20 cellular contexts compared by ENCODE assay signal in genomic region chr6:25165817-25166216, GRCh38.
A peak's percentile ranks its signal among the peaks of the same experiment; 100 is the strongest.
DNase-seq lines count a peak whose midpoint lies in the region; ATAC-seq and TF ChIP-seq lines count a peak whose summit lies in the region.
"Had no signal": no experiment of that assay in that cellular context is flagged by ENCODE, and none has a peak within 500 bp of the region (broad histone marks: within the 10 kb centered on the region; RNA-seq: fewer than 3 reads in every experiment).

No MANE protein-coding gene starts in this region.

- H3K4me1 ChIP-seq in cardiac muscle cell (ENCODE audit: low read depth) (peaks cover 22% of the 10 kb centered on the region), heart right ventricle (peaks cover 0 to 44% (median 0%) of the 10 kb centered on the region in 9 donors), tibial artery (peaks cover 0 to 24% (median 9%) of the 10 kb centered on the region in 4 donors)
- H3K4me1 ChIP-seq: BLaER1 had no signal

- H3K27ac ChIP-seq in cardiac muscle cell (peak overlapping the region; percentile 79), heart right ventricle (no peak overlapping the region), tibial artery (peak overlapping the region; percentile 5 to 31)
- H3K27ac ChIP-seq: BLaER1, epithelial cell of prostate had no signal

- ATAC-seq in heart right ventricle, result no peak
- ATAC-seq: naive thymus-derived CD4-positive, alpha-beta T cell; sciatic nerve had no signal

- intact Hi-C loops in heart right ventricle (cut with DNase I), result no loop called here
- intact Hi-C loops in tibial artery (cut with DNase I; ENCODE audit: low total_unique reads), result no loop called here

- peak overlapping the region; percentile 11 for H3K4me3 ChIP-seq in cardiac muscle cell
- H3K4me3 ChIP-seq in heart right ventricle, result no peak overlapping the region
- H3K4me3 ChIP-seq in choroid plexus epithelial cell (ENCODE audit: low read depth, low read length), result peak overlapping the region; percentile 35
- peak overlapping the region; percentile 7 to 13 for H3K4me3 ChIP-seq in tibial artery
- no peak overlapping the region for H3K4me3 ChIP-seq in MG63
- H3K4me3 ChIP-seq: BLaER1 had no signal

- TF ChIP-seq CTCF in cardiac muscle cell (IDR thresholded peaks at IDR 0.05; ENCODE audit: low read depth, low read length) (no peak), heart right ventricle (IDR thresholded peaks at IDR 0.05) (no peak), choroid plexus epithelial cell (conservative IDR thresholded peaks at IDR 0.05; ENCODE audit: low read depth, low read length) (no peak), tibial artery (IDR thresholded peaks at IDR 0.05) (no peak)

- DNase-seq in cardiac muscle cell (ENCODE audit: low read depth in 1 of 2, low spot score in 1 of 2) (no peak), heart right ventricle (no peak), OCI-M1 (lab: John Stamatoyannopoulos, UW) (peak; percentile 88), choroid plexus epithelial cell (ENCODE audit: low read depth) (no peak), tibial artery (no peak), DMS114 treated with DMSO at 0.1 percent for 48 hours (lab: John Stamatoyannopoulos, UW; ENCODE audit: unreplicated experiment) (no peak), occipital lobe (lab: John Stamatoyannopoulos, UW) (no peak), MG63 (no peak)
- DNase-seq: activated CD4-positive, CD25-positive, alpha-beta regulatory T cell; head of caudate nucleus; KG1; kidney glomerular epithelial cell; naive thymus-derived CD4-positive, alpha-beta T cell; NCI-H1930; NCI-H82; SIG-M5; stimulated activated naive CD4-positive, alpha-beta T cell treated with Interleukin-2 at 50 U/mL for 16 hours had no signal

- H3K9me3 ChIP-seq in cardiac muscle cell (ENCODE audit: low read depth) (no peaks in the 10 kb centered on the region), heart right ventricle (no peaks in the 10 kb centered on the region), tibial artery (no peaks in the 10 kb centered on the region), MG63 (no peaks in the 10 kb centered on the region)
- H3K9me3 ChIP-seq: BLaER1 had no signal

- 71 to 72% methylated on average over 1 of the region's 1 CpG for WGBS in heart right ventricle, 2 donors

- no peaks in the 10 kb centered on the region for H3K27me3 ChIP-seq in cardiac muscle cell
- no peaks in the 10 kb centered on the region for H3K27me3 ChIP-seq in heart right ventricle
- H3K27me3 ChIP-seq in tibial artery, result no peaks in the 10 kb centered on the region
- H3K27me3 ChIP-seq in MG63, result no peaks in the 10 kb centered on the region
- H3K27me3 ChIP-seq: BLaER1 had no signal

- H3K36me3 ChIP-seq in cardiac muscle cell, result no peaks in the 10 kb centered on the region
- no peaks in the 10 kb centered on the region for H3K36me3 ChIP-seq in heart right ventricle
- no peaks in the 10 kb centered on the region for H3K36me3 ChIP-seq in tibial artery
- no peaks in the 10 kb centered on the region for H3K36me3 ChIP-seq in MG63
- H3K36me3 ChIP-seq: BLaER1 had no signal

Comparison
In these comparisons a context has a peak if more than half of its experiments do, and no peak if none do; other contexts are left out.
1. H3K27ac ChIP-seq: peak in cardiac muscle cell (single experiment) and tibial artery (2 of 2); none in heart right ventricle (0 of 10).
2. H3K4me3 ChIP-seq: peak in cardiac muscle cell (single experiment), choroid plexus epithelial cell (single experiment) and tibial artery (2 of 2); none in heart right ventricle (0 of 10) and MG63 (single experiment).